In the genomic region with DNA sequence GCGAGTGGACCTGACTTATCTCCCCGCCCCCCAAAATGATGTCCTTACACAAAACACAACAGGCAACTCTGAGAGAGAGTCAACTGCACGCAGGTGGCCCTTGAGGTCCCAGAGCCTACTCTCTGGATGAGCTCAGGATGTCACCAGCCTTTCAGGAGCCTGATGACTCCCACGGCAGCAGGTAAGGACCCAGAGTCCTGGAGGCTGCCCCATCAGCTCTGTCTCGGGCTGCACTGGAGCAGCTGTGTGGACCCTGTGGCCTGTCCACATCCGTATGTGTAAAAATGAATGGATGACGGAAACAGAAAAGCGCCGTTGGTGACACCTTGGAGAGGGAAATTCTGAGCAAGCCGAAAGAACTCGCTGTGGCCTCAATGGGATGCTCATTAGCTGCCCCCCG, we compare ENCODE assay signal across 23 cellular contexts.
DNase-seq lines count a peak whose midpoint lies in the region; ATAC-seq and TF ChIP-seq lines count a peak whose summit lies in the region.
"Had no signal": no experiment of that assay in that cellular context is flagged by ENCODE, and none has a peak within 500 bp of the region (broad histone marks: within the 10 kb centered on the region; RNA-seq: fewer than 3 reads in every experiment).

No MANE protein-coding gene starts in this region.

- H4K20me1 ChIP-seq in GM23338 (replicated peaks; ENCODE audit: insufficient read depth): peaks cover 10% of the 10 kb centered on the region

- H3K27ac ChIP-seq in GM23338 (ENCODE audit: low read depth): no peak overlapping the region
- H3K27ac ChIP-seq in gastrocnemius medialis: peak overlapping the region; percentile 94 to 99 (median 98)
- no peak overlapping the region for H3K27ac ChIP-seq in vagina
- H3K27ac ChIP-seq: pancreas, Peyer's patch, upper lobe of left lung, WERI-Rb-1 had no signal

- H3K36me3 ChIP-seq in GM23338 (ENCODE audit: insufficient read depth) (no peaks in the 10 kb centered on the region), gastrocnemius medialis (no peaks in the 10 kb centered on the region), vagina (no peaks in the 10 kb centered on the region)
- H3K36me3 ChIP-seq: pancreas, Peyer's patch, upper lobe of left lung, WERI-Rb-1 had no signal

- H3K9me3 Mint-ChIP-seq in activated CD4-positive, alpha-beta T cell treated with anti-CD3 and anti-CD28 coated beads, Interleukin-2, amount 10 ng/mL, durations not matched to agents 24 days and 14 days: no peaks in the 10 kb centered on the region
- peaks cover 2% of the 10 kb centered on the region; the same call in 1 of the 3 replicates for H3K9me3 Mint-ChIP-seq in GM23338
- H3K9me3 Mint-ChIP-seq in dendritic cell treated with granulocyte-macrophage colony-stimulating factor and Interleukin-4, amounts not matched to agents 40 ng/mL and 50 ng/mL, for 4 days: no peaks in the 10 kb centered on the region
- H3K9me3 Mint-ChIP-seq: stimulated activated naive B cell treated with anti-CD40 and anti-IgM and Interleukin-4, amounts not matched to agents 10 μg/mL and 1 μg/mL and 100 μg/mL, for 72 hours had no signal

- intact Hi-C loops in activated CD4-positive, alpha-beta T cell treated with anti-CD3 and anti-CD28 coated beads, Interleukin-2, amount 10 ng/mL, durations not matched to agents 24 days and 14 days (cut with micrococcal nuclease): loop anchor here (5.0 kb wide), 1 partner anchor 128 kb away; no protein-coding TSS in a partner anchor
- intact Hi-C loops in dendritic cell treated with granulocyte-macrophage colony-stimulating factor and Interleukin-4, amounts not matched to agents 40 ng/mL and 50 ng/mL, for 4 days (cut with micrococcal nuclease): loop anchor here (5.0 kb wide), 2 partner anchors 38 to 47 kb away; no protein-coding TSS in a partner anchor
- intact Hi-C loops in gastrocnemius medialis (cut with DNase I; ENCODE audit: low total_unique reads): loop anchor here (5.0 kb wide), 1 partner anchor 127 kb away; no protein-coding TSS in a partner anchor
- intact Hi-C loops in vagina (cut with DNase I): no loop called here

- no peaks in the 10 kb centered on the region for H3F3A ChIP-seq in GM23338 (replicated peaks; ENCODE audit: low read depth)

- peaks cover 15% of the 10 kb centered on the region for H3K36me3 Mint-ChIP-seq in activated CD4-positive, alpha-beta T cell treated with anti-CD3 and anti-CD28 coated beads, Interleukin-2, amount 10 ng/mL, durations not matched to agents 24 days and 14 days (ENCODE audit: low read depth)
- H3K36me3 Mint-ChIP-seq in GM23338 (ENCODE audit: low read depth): no peaks in the 10 kb centered on the region
- H3K36me3 Mint-ChIP-seq in dendritic cell treated with granulocyte-macrophage colony-stimulating factor and Interleukin-4, amounts not matched to agents 40 ng/mL and 50 ng/mL, for 4 days (ENCODE audit: low read depth): peaks cover 12% of the 10 kb centered on the region

- H3K4me2 ChIP-seq in GM23338: no peak overlapping the region

- H3K4me3 ChIP-seq in GM23338 (no peak overlapping the region), gastrocnemius medialis (no peak overlapping the region), vagina (no peak overlapping the region)
- H3K4me3 ChIP-seq: pancreas, Peyer's patch, upper lobe of left lung had no signal

- in situ Hi-C loops in gastrocnemius medialis (cut with MboI; ENCODE audit: low sequenced_read_pairs in 4 of 4): no loop called here

- peaks cover 14% of the 10 kb centered on the region for H3K27me3 Mint-ChIP-seq in activated CD4-positive, alpha-beta T cell treated with anti-CD3 and anti-CD28 coated beads, Interleukin-2, amount 10 ng/mL, durations not matched to agents 24 days and 14 days
- H3K27me3 Mint-ChIP-seq in GM23338 (ENCODE audit: insufficient read depth, low read depth, poor library complexity): peaks cover 14% of the 10 kb centered on the region
- no peaks in the 10 kb centered on the region for H3K27me3 Mint-ChIP-seq in dendritic cell treated with granulocyte-macrophage colony-stimulating factor and Interleukin-4, amounts not matched to agents 40 ng/mL and 50 ng/mL, for 4 days

- H3K4me3 Mint-ChIP-seq in activated CD4-positive, alpha-beta T cell treated with anti-CD3 and anti-CD28 coated beads, Interleukin-2, amount 10 ng/mL, durations not matched to agents 24 days and 14 days: no peak overlapping the region
- H3K4me3 Mint-ChIP-seq in GM23338: no peak overlapping the region
- no peak overlapping the region for H3K4me3 Mint-ChIP-seq in dendritic cell treated with granulocyte-macrophage colony-stimulating factor and Interleukin-4, amounts not matched to agents 40 ng/mL and 50 ng/mL, for 4 days
- H3K4me3 Mint-ChIP-seq: B cell had no signal

- H3K27me3 ChIP-seq in GM23338 (ENCODE audit: insufficient read depth) (no peaks in the 10 kb centered on the region), gastrocnemius medialis (no peaks in the 10 kb centered on the region), vagina (no peaks in the 10 kb centered on the region)
- H3K27me3 ChIP-seq: pancreas, Peyer's patch, upper lobe of left lung had no signal

- TF ChIP-seq POLR2A in gastrocnemius medialis (IDR thresholded peaks at IDR 0.05): no peak
- TF ChIP-seq POLR2A in vagina (IDR thresholded peaks at IDR 0.05): no peak

- peak overlapping the region; percentile 87 for H3K27ac Mint-ChIP-seq in activated CD4-positive, alpha-beta T cell treated with anti-CD3 and anti-CD28 coated beads, Interleukin-2, amount 10 ng/mL, durations not matched to agents 24 days and 14 days
- H3K27ac Mint-ChIP-seq in GM23338: 0 out of 2 replicates have a peak overlapping the region, but pooled peaks have one; percentile 15
- peak overlapping the region; percentile 41 for H3K27ac Mint-ChIP-seq in dendritic cell treated with granulocyte-macrophage colony-stimulating factor and Interleukin-4, amounts not matched to agents 40 ng/mL and 50 ng/mL, for 4 days
- H3K27ac Mint-ChIP-seq: B cell; stimulated activated naive B cell treated with anti-CD40 and anti-IgM and Interleukin-4, amounts not matched to agents 10 μg/mL and 1 μg/mL and 100 μg/mL, for 72 hours had no signal

- no peaks in the 10 kb centered on the region for H3K9me2 ChIP-seq in GM23338 (ENCODE audit: insufficient read depth)

- no peak for DNase-seq in activated CD4-positive, alpha-beta T cell treated with anti-CD3 and anti-CD28 coated beads, Interleukin-2, amount 10 ng/mL, durations not matched to agents 24 days and 14 days
- DNase-seq in activated CD4-positive, alpha-beta T cell treated with anti-CD3 and anti-CD28 coated beads for 1 hour: no peak
- no peak for DNase-seq in GM23338 (ENCODE audit: low spot score)
- no peak for DNase-seq in gastrocnemius medialis
- no peak for DNase-seq in stimulated activated CD4-positive, alpha-beta T cell treated with anti-CD3 and anti-CD28 coated beads, Interleukin-12 subunit alpha, Interleukin-12 subunit beta, amount 100 ng/mL, for 4 hours
- DNase-seq in vagina (ENCODE audit: extremely low spot score in 2 of 2): no peak
- DNase-seq: amniotic stem cell; dermis blood vessel endothelial cell; foreskin fibroblast; kidney glomerular epithelial cell; mesenchymal stem cell; NCI-H1105; NK-92 treated with Interleukin-12 subunit alpha and Interleukin-12 subunit beta, amount 100 ng/mL, for 24 hours; pancreas; stimulated activated CD4-positive, alpha-beta T cell treated with anti-CD3 and anti-CD28 coated beads, Interleukin-1b, Interleukin-23, amount 100 ng/mL, for 48 hours; stimulated activated naive B cell treated with anti-CD40 and anti-IgM and Interleukin-4, amounts not matched to agents 10 μg/mL and 1 μg/mL and 100 μg/mL, for 72 hours; T-helper 2 cell; upper lobe of left lung; WERI-Rb-1 had no signal

- peaks cover 87% of the 10 kb centered on the region for H3K4me1 Mint-ChIP-seq in activated CD4-positive, alpha-beta T cell treated with anti-CD3 and anti-CD28 coated beads, Interleukin-2, amount 10 ng/mL, durations not matched to agents 24 days and 14 days
- peaks cover 82% of the 10 kb centered on the region for H3K4me1 Mint-ChIP-seq in GM23338
- H3K4me1 Mint-ChIP-seq in dendritic cell treated with granulocyte-macrophage colony-stimulating factor and Interleukin-4, amounts not matched to agents 40 ng/mL and 50 ng/mL, for 4 days (ENCODE audit: low read depth): peaks cover 87% of the 10 kb centered on the region

- peaks cover 98% of the 10 kb centered on the region for H3K79me2 ChIP-seq in GM23338 (replicated peaks; ENCODE audit: insufficient read depth)

- no peaks in the 10 kb centered on the region for H3K9me3 ChIP-seq in gastrocnemius medialis
- H3K9me3 ChIP-seq in vagina: no peaks in the 10 kb centered on the region
- H3K9me3 ChIP-seq: pancreas, Peyer's patch, upper lobe of left lung had no signal

- H3K4me1 ChIP-seq in GM23338 (ENCODE audit: insufficient read depth) (peaks cover 31% of the 10 kb centered on the region), gastrocnemius medialis (peaks cover 98 to 99% of the 10 kb centered on the region in 2 donors), vagina (peaks cover 63% of the 10 kb centered on the region)

- TF ChIP-seq CTCF in GM23338 (conservative IDR thresholded peaks at IDR 0.05; ENCODE audit: low read depth in 2 of 2): no peak
- no peak for TF ChIP-seq CTCF in gastrocnemius medialis (IDR thresholded peaks at IDR 0.05 in 4 of 5, conservative IDR thresholded peaks at IDR 0.05 in 1 of 5)
- no peak for TF ChIP-seq CTCF in vagina (IDR thresholded peaks at IDR 0.05)

- no peak overlapping the region for H2AFZ ChIP-seq in GM23338

- ATAC-seq in GM23338 (no peak), gastrocnemius medialis (no peak), HG02840 (IDR thresholded peaks at IDR 0.05; ENCODE audit: low FRiP score, unreplicated experiment) (no peak)
- ATAC-seq: pancreas; stimulated activated naive B cell treated with anti-CD40 and anti-IgM and Interleukin-4, amounts not matched to agents 10 μg/mL and 1 μg/mL and 100 μg/mL, for 72 hours had no signal

Comparison
In these comparisons a context has a peak if more than half of its experiments do, and no peak if none do; other contexts are left out.
1. H3K27ac Mint-ChIP-seq: peak in every context shown above with its lines; median percentile 87 in activated CD4-positive, alpha-beta T cell treated with anti-CD3 and anti-CD28 coated beads, Interleukin-2, amount 10 ng/mL, durations not matched to agents 24 days and 14 days; 41 in dendritic cell treated with granulocyte-macrophage colony-stimulating factor and Interleukin-4, amounts not matched to agents 40 ng/mL and 50 ng/mL, for 4 days; 15 in GM23338.
2. H3K27ac ChIP-seq: peak in gastrocnemius medialis (4 of 4); none in GM23338 (single experiment) and vagina (single experiment).